ENCODE assay signal across 1 cellular context in the genomic region with DNA sequence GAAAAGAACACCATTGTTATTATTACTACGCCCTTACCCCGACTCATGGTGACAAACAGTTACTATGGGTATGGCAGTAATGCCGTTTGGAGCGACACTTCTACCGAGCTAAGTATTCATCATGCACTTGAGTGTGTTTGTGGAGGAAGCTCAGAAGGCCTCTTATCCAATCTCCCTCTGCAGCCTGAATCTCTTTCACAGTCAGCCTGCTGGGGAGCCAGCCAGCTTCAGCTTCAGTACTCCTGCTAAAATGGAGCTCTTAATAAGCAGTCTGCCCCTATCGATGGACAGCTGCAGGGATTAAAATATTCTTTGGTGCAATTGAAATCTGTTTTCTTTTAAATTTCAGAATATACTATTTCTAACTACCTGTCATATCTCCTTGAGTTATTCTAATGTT.
TF ChIP-seq lines count a peak whose summit lies in the region.

No MANE protein-coding gene starts in this region.

TF ChIP-seq in SK-N-SH, 30 proteins besides CTCF, POLR2A, EP300 and RAD21 (continued from another document):
- TF ChIP-seq, protein P1, sequence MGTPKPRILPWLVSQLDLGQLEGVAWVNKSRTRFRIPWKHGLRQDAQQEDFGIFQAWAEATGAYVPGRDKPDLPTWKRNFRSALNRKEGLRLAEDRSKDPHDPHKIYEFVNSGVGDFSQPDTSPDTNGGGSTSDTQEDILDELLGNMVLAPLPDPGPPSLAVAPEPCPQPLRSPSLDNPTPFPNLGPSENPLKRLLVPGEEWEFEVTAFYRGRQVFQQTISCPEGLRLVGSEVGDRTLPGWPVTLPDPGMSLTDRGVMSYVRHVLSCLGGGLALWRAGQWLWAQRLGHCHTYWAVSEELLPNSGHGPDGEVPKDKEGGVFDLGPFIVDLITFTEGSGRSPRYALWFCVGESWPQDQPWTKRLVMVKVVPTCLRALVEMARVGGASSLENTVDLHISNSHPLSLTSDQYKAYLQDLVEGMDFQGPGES (IDR thresholded peaks at IDR 0.05; ENCODE audit: low read depth, low read length), result no peak
- TF ChIP-seq MXI1 (IDR thresholded peaks at IDR 0.05; ENCODE audit: low read depth, low read length) (no peak), NFIC (IDR thresholded peaks at IDR 0.05; ENCODE audit: borderline replicate concordance) (no peak), RFX5 (IDR thresholded peaks at IDR 0.05; ENCODE audit: low read length) (no peak), TAF1 (IDR thresholded peaks at IDR 0.05; ENCODE audit: borderline replicate concordance, low read depth, low read length) (no peak), JUND (IDR thresholded peaks at IDR 0.05) (no peak), RXRA (IDR thresholded peaks at IDR 0.05; ENCODE audit: borderline replicate concordance, low read depth) (no peak), CHD2 (IDR thresholded peaks at IDR 0.05; ENCODE audit: low read length, partially characterized antibody) (no peak), TEAD4 (IDR thresholded peaks at IDR 0.05; ENCODE audit: borderline replicate concordance, insufficient read depth) (no peak), MEF2A (IDR thresholded peaks at IDR 0.05; ENCODE audit: borderline replicate concordance, low read depth) (no peak)
- TF ChIP-seq, protein P2, sequence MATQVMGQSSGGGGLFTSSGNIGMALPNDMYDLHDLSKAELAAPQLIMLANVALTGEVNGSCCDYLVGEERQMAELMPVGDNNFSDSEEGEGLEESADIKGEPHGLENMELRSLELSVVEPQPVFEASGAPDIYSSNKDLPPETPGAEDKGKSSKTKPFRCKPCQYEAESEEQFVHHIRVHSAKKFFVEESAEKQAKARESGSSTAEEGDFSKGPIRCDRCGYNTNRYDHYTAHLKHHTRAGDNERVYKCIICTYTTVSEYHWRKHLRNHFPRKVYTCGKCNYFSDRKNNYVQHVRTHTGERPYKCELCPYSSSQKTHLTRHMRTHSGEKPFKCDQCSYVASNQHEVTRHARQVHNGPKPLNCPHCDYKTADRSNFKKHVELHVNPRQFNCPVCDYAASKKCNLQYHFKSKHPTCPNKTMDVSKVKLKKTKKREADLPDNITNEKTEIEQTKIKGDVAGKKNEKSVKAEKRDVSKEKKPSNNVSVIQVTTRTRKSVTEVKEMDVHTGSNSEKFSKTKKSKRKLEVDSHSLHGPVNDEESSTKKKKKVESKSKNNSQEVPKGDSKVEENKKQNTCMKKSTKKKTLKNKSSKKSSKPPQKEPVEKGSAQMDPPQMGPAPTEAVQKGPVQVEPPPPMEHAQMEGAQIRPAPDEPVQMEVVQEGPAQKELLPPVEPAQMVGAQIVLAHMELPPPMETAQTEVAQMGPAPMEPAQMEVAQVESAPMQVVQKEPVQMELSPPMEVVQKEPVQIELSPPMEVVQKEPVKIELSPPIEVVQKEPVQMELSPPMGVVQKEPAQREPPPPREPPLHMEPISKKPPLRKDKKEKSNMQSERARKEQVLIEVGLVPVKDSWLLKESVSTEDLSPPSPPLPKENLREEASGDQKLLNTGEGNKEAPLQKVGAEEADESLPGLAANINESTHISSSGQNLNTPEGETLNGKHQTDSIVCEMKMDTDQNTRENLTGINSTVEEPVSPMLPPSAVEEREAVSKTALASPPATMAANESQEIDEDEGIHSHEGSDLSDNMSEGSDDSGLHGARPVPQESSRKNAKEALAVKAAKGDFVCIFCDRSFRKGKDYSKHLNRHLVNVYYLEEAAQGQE (IDR thresholded peaks at IDR 0.05; ENCODE audit: low read depth, low read length), result no peak
- TF ChIP-seq, protein P3, sequence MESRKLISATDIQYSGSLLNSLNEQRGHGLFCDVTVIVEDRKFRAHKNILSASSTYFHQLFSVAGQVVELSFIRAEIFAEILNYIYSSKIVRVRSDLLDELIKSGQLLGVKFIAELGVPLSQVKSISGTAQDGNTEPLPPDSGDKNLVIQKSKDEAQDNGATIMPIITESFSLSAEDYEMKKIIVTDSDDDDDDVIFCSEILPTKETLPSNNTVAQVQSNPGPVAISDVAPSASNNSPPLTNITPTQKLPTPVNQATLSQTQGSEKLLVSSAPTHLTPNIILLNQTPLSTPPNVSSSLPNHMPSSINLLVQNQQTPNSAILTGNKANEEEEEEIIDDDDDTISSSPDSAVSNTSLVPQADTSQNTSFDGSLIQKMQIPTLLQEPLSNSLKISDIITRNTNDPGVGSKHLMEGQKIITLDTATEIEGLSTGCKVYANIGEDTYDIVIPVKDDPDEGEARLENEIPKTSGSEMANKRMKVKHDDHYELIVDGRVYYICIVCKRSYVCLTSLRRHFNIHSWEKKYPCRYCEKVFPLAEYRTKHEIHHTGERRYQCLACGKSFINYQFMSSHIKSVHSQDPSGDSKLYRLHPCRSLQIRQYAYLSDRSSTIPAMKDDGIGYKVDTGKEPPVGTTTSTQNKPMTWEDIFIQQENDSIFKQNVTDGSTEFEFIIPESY (IDR thresholded peaks at IDR 0.05; ENCODE audit: borderline replicate concordance, low read depth), result no peak
